Comparison of ENCODE assay signal across 29 cellular contexts in genomic region chr16:10951016-10951415, GRCh38. TPM values are rescaled to one million over a fixed set of nuclear protein-coding genes. Genes with fewer than 3 reads are reported as not detected.
A peak's percentile ranks its signal among the peaks of the same experiment; 100 is the strongest.
DNase-seq lines count a peak whose midpoint lies in the region; ATAC-seq, FAIRE-seq and TF ChIP-seq lines count a peak whose summit lies in the region.
"Had no signal": no experiment of that assay in that cellular context is flagged by ENCODE, and none has a peak within 500 bp of the region (broad histone marks: within the 10 kb centered on the region; RNA-seq: fewer than 3 reads in every experiment).

No MANE protein-coding gene starts in this region.

- 0 out of 2 replicates have a peak, but pooled peaks cover 4% of the 10 kb centered on the region for H4K20me1 ChIP-seq in GM23338 (replicated peaks; ENCODE audit: insufficient read depth)

- no peaks in the 10 kb centered on the region for H3K36me3 Mint-ChIP-seq in GM23338 (ENCODE audit: low read depth)
- no peaks in the 10 kb centered on the region for H3K36me3 Mint-ChIP-seq in glutamatergic neuron (ENCODE audit: unreplicated experiment)
- no peaks in the 10 kb centered on the region for H3K36me3 Mint-ChIP-seq in activated T-helper 17 cell treated with anti-CD3 and anti-CD28 coated beads, Interleukin-2, amount 50 U/mL, for 72 hours (ENCODE audit: low read depth)
- no peaks in the 10 kb centered on the region for H3K36me3 Mint-ChIP-seq in natural killer cell treated with Interleukin-12 subunit alpha and Interleukin-12 subunit beta and Interleukin-15 and Interleukin-18, amount 100 ng/mL, for 72 hours
- H3K36me3 Mint-ChIP-seq: activated naive CD4-positive, alpha-beta T cell treated with anti-CD3 and anti-CD28 coated beads, Interleukin-2, amount 50 U/mL, for 72 hours; immature natural killer cell; neural progenitor cell had no signal

- peaks cover 5% of the 10 kb centered on the region; the same call in 1 of the 2 replicates for H3F3A ChIP-seq in GM23338 (replicated peaks; ENCODE audit: low read depth)

- BruUV-seq in A673 (replicated peaks; lab: Mats Ljungman, UMichigan), result no TSS peak

- no peaks in the 10 kb centered on the region for H3K9me2 ChIP-seq in GM23338 (ENCODE audit: insufficient read depth)

- no peak overlapping the region for H3K4me2 ChIP-seq in GM23338
- H3K4me2 ChIP-seq: neural progenitor cell had no signal

- H3K4me3 ChIP-seq in A673 (ENCODE audit: low read depth, low read length, poor library complexity, severe bottlenecking), result no peak overlapping the region
- no peak overlapping the region for H3K4me3 ChIP-seq in GM23338
- H3K4me3 ChIP-seq: neural progenitor cell, right lobe of liver, SJCRH30, thyroid gland had no signal

- H3K4me3 Mint-ChIP-seq in GM23338 (no peak overlapping the region), glutamatergic neuron (ENCODE audit: unreplicated experiment) (peak overlapping the region; percentile 18)
- H3K4me3 Mint-ChIP-seq in activated T-helper 17 cell treated with anti-CD3 and anti-CD28 coated beads, Interleukin-2, amount 50 U/mL, for 72 hours, result no peak overlapping the region
- no peak overlapping the region for H3K4me3 Mint-ChIP-seq in natural killer cell treated with Interleukin-12 subunit alpha and Interleukin-12 subunit beta and Interleukin-15 and Interleukin-18, amount 100 ng/mL, for 72 hours
- H3K4me3 Mint-ChIP-seq: activated T-helper 1 cell treated with anti-CD3 and anti-CD28 coated beads, Interleukin-12 subunit alpha, Interleukin-12 subunit beta, Interleukin-2, Interleukin-4 antibody, amounts not matched to agents 30 ng/mL and 10 ng/mL and 1 ng/mL, durations not matched to agents 14 hours and 24 hours and 36 hours; immature natural killer cell; neural progenitor cell; stimulated activated naive CD8-positive, alpha-beta T cell treated with anti-CD3 and anti-CD28 coated beads, Interleukin-15, amount 100 ng/mL, for 72 hours had no signal

- no peaks in the 10 kb centered on the region for H3K9me3 ChIP-seq in A673 (ENCODE audit: low read depth, low read length, poor library complexity, severe bottlenecking)
- H3K9me3 ChIP-seq: right lobe of liver, SJCRH30, thyroid gland had no signal

- ATAC-seq in GM23338, result no peak
- ATAC-seq in activated T-helper 17 cell treated with anti-CD3 and anti-CD28 coated beads, Interleukin-2, amount 50 U/mL, for 72 hours (replicated peaks), result no peak
- no peak for ATAC-seq in natural killer cell treated with Interleukin-12 subunit alpha and Interleukin-12 subunit beta and Interleukin-15 and Interleukin-18, amount 100 ng/mL, for 72 hours
- ATAC-seq: activated naive CD4-positive, alpha-beta T cell treated with anti-CD3 and anti-CD28 coated beads, Interleukin-2, amount 50 U/mL, for 72 hours; HCT116; left ventricle myocardium superior; stimulated activated naive CD8-positive, alpha-beta T cell treated with anti-CD3 and anti-CD28 coated beads, Interleukin-15, amount 100 ng/mL, for 72 hours had no signal

- H3K9me3 Mint-ChIP-seq in GM23338 (no peaks in the 10 kb centered on the region), glutamatergic neuron (ENCODE audit: unreplicated experiment) (no peaks in the 10 kb centered on the region)
- H3K9me3 Mint-ChIP-seq in activated T-helper 17 cell treated with anti-CD3 and anti-CD28 coated beads, Interleukin-2, amount 50 U/mL, for 72 hours, result no peaks in the 10 kb centered on the region
- no peaks in the 10 kb centered on the region for H3K9me3 Mint-ChIP-seq in natural killer cell treated with Interleukin-12 subunit alpha and Interleukin-12 subunit beta and Interleukin-15 and Interleukin-18, amount 100 ng/mL, for 72 hours
- H3K9me3 Mint-ChIP-seq: activated naive CD4-positive, alpha-beta T cell treated with anti-CD3 and anti-CD28 coated beads, Interleukin-2, amount 50 U/mL, for 72 hours; activated T-helper 1 cell treated with anti-CD3 and anti-CD28 coated beads, Interleukin-12 subunit alpha, Interleukin-12 subunit beta, Interleukin-2, Interleukin-4 antibody, amounts not matched to agents 30 ng/mL and 10 ng/mL and 1 ng/mL, durations not matched to agents 14 hours and 24 hours and 36 hours; immature natural killer cell; neural progenitor cell; stimulated activated naive CD8-positive, alpha-beta T cell treated with anti-CD3 and anti-CD28 coated beads, Interleukin-15, amount 100 ng/mL, for 72 hours had no signal

- H3K36me3 ChIP-seq in A673 (ENCODE audit: insufficient read depth, low read length, poor library complexity, severe bottlenecking), result no peaks in the 10 kb centered on the region
- H3K36me3 ChIP-seq in GM23338 (ENCODE audit: insufficient read depth), result no peaks in the 10 kb centered on the region
- H3K36me3 ChIP-seq: neural progenitor cell, right lobe of liver, SJCRH30, thyroid gland had no signal

- H3K27me3 ChIP-seq in A673 (replicated peaks; ENCODE audit: insufficient read depth, low read depth, low read length, poor library complexity), result no peaks in the 10 kb centered on the region
- H3K27me3 ChIP-seq in GM23338 (ENCODE audit: insufficient read depth), result no peaks in the 10 kb centered on the region
- H3K27me3 ChIP-seq: neural progenitor cell, right lobe of liver, SJCRH30, thyroid gland had no signal

- intact Hi-C loops in A673 (cut with micrococcal nuclease; ENCODE audit: unreplicated experiment), result no loop called here

- POLR2A ChIA-PET in A673 (lab: Charles Lee; ENCODE audit: low non-redundant PET), result interaction anchor here (0.7 kb wide), 1 partner anchor 10 kb away, joined by 5 read pairs; no protein-coding TSS in a partner anchor

- H3K27me3 Mint-ChIP-seq in GM23338 (ENCODE audit: insufficient read depth, low read depth, poor library complexity) (peaks cover 2% of the 10 kb centered on the region), glutamatergic neuron (ENCODE audit: unreplicated experiment) (peaks cover 2% of the 10 kb centered on the region)
- no peaks in the 10 kb centered on the region for H3K27me3 Mint-ChIP-seq in activated T-helper 17 cell treated with anti-CD3 and anti-CD28 coated beads, Interleukin-2, amount 50 U/mL, for 72 hours
- no peaks in the 10 kb centered on the region for H3K27me3 Mint-ChIP-seq in natural killer cell treated with Interleukin-12 subunit alpha and Interleukin-12 subunit beta and Interleukin-15 and Interleukin-18, amount 100 ng/mL, for 72 hours
- H3K27me3 Mint-ChIP-seq: stimulated activated naive CD8-positive, alpha-beta T cell treated with anti-CD3 and anti-CD28 coated beads, Interleukin-15, amount 100 ng/mL, for 72 hours had no signal

- H3K27ac Mint-ChIP-seq in GM23338 (no peak overlapping the region), glutamatergic neuron (ENCODE audit: unreplicated experiment) (peak overlapping the region; percentile 78)
- H3K27ac Mint-ChIP-seq in activated T-helper 17 cell treated with anti-CD3 and anti-CD28 coated beads, Interleukin-2, amount 50 U/mL, for 72 hours, result no peak overlapping the region
- peak overlapping the region in 1 of 2 donors; percentile 19 for H3K27ac Mint-ChIP-seq in natural killer cell treated with Interleukin-12 subunit alpha and Interleukin-12 subunit beta and Interleukin-15 and Interleukin-18, amount 100 ng/mL, for 72 hours
- H3K27ac Mint-ChIP-seq: activated T-helper 1 cell treated with anti-CD3 and anti-CD28 coated beads, Interleukin-12 subunit alpha, Interleukin-12 subunit beta, Interleukin-2, Interleukin-4 antibody, amounts not matched to agents 30 ng/mL and 10 ng/mL and 1 ng/mL, durations not matched to agents 14 hours and 24 hours and 36 hours; neural progenitor cell had no signal

- DNase-seq in A673 (ENCODE audit: low spot score), result peak; percentile 52
- DNase-seq in GM23338 (ENCODE audit: low spot score), result no peak
- DNase-seq in amniotic epithelial cell (ENCODE audit: low read depth), result peak; percentile 35
- DNase-seq in glutamatergic neuron, result no peak
- no peak for DNase-seq in midbrain (lab: John Stamatoyannopoulos, UW)
- no peak for DNase-seq in natural killer cell treated with Interleukin-12 subunit alpha and Interleukin-12 subunit beta and Interleukin-15 and Interleukin-18, amount 100 ng/mL, for 72 hours (ENCODE audit: low spot score)
- DNase-seq in GM19239 (ENCODE audit: insufficient read length, low spot score), result no peak
- DNase-seq: aorta; hippocampal formation; immature natural killer cell; left ventricle myocardium superior; NCI-H1105; NCI-H1930; NCI-H510A; posterior cingulate gyrus; right lobe of liver; SJCRH30; stimulated activated CD4-positive, alpha-beta T cell treated with anti-CD3 and anti-CD28 coated beads, Interleukin-12 subunit alpha, Interleukin-12 subunit beta, amount 100 ng/mL, for 4 hours; stimulated activated CD4-positive, alpha-beta T cell treated with anti-CD3 and anti-CD28 coated beads, Interleukin-4, amount 100 ng/mL, for 24 hours; stimulated activated naive CD8-positive, alpha-beta T cell treated with anti-CD3 and anti-CD28 coated beads, Interleukin-15, amount 100 ng/mL, for 72 hours; thyroid gland had no signal

- no peak for FAIRE-seq in GM19239 (lab: Jason Lieb, UNC)
- FAIRE-seq: frontal cortex, RCC 7860 had no signal

- no peak overlapping the region for H3K27ac ChIP-seq in A673 (ENCODE audit: low read depth, low read length, poor library complexity, severe bottlenecking)
- peak overlapping the region; percentile 26; the same call in 1 of the 2 replicates for H3K27ac ChIP-seq in GM23338 (ENCODE audit: low read depth)
- H3K27ac ChIP-seq: C4-2B, neural progenitor cell, right lobe of liver, SJCRH30, thyroid gland had no signal

- peaks cover 60% of the 10 kb centered on the region for H3K79me2 ChIP-seq in GM23338 (replicated peaks; ENCODE audit: insufficient read depth)

- H3K4me1 Mint-ChIP-seq in GM23338 (peaks cover 46% of the 10 kb centered on the region), glutamatergic neuron (ENCODE audit: low read depth, unreplicated experiment) (peaks cover 36% of the 10 kb centered on the region)
- peaks cover 28% of the 10 kb centered on the region for H3K4me1 Mint-ChIP-seq in activated T-helper 17 cell treated with anti-CD3 and anti-CD28 coated beads, Interleukin-2, amount 50 U/mL, for 72 hours
- peaks cover 40 to 45% of the 10 kb centered on the region in 2 donors for H3K4me1 Mint-ChIP-seq in natural killer cell treated with Interleukin-12 subunit alpha and Interleukin-12 subunit beta and Interleukin-15 and Interleukin-18, amount 100 ng/mL, for 72 hours (ENCODE audit: low read depth in 2 of 2)

- no peak for TF ChIP-seq CTCF in A673 (conservative IDR thresholded peaks at IDR 0.05; ENCODE audit: low read depth, low read length)
- TF ChIP-seq CTCF in GM23338 (conservative IDR thresholded peaks at IDR 0.05; ENCODE audit: low read depth in 2 of 2), result no peak
- TF ChIP-seq CTCF in glutamatergic neuron (IDR thresholded peaks at IDR 0.05; ENCODE audit: partially characterized antibody, unreplicated experiment), result no peak

- H3K4me1 ChIP-seq in A673 (ENCODE audit: insufficient read depth, low read length, poor library complexity, severe bottlenecking), result peaks cover 36% of the 10 kb centered on the region
- H3K4me1 ChIP-seq in GM23338 (ENCODE audit: insufficient read depth), result peaks cover 41% of the 10 kb centered on the region
- H3K4me1 ChIP-seq: SJCRH30 had no signal

- no peak overlapping the region for H2AFZ ChIP-seq in GM23338
- H2AFZ ChIP-seq: neural progenitor cell had no signal

- CTCF ChIA-PET in A673 (lab: Charles Lee), result interaction anchor here (0.9 kb wide), 1 partner anchor 305 kb away, joined by 10 read pairs; the partner anchor contains the start of gene SOCS1

RNA-seq across cellular contexts. Expression of gene CLEC16A, which starts 6.7 kb away (rescaled TPM):
- total RNA-seq in A673 (2021) (21.3 and 23.4 TPM in 2 replicates), glutamatergic neuron (ENCODE audit: unreplicated experiment) (43.0 TPM)
- 17.3 and 24.1 TPM in 2 replicates for total RNA-seq in GM23338 (2014; rRNA removed; shearing (Covaris generic))
- 8.4 and 9.9 TPM in 2 replicates for polyA plus RNA-seq in GM23338 (2016; fragmentation: Nextera tagmentation; extraction: Ambion mirVana)
- total RNA-seq in activated T-helper 17 cell treated with anti-CD3 and anti-CD28 coated beads, Interleukin-2, amount 50 U/mL, for 72 hours, result 10 to 100 TPM; 24.3 to 24.8 TPM
- total RNA-seq in natural killer cell treated with Interleukin-12 subunit alpha and Interleukin-12 subunit beta and Interleukin-15 and Interleukin-18, amount 100 ng/mL, for 72 hours, result 10 to 100 TPM; 42.5 to 60.2 TPM

RNA-seq across cellular contexts. Expression of gene DEXI, which starts 8.7 kb away (rescaled TPM):
- total RNA-seq in A673 (2021), result 30.7 and 31.6 TPM in 2 replicates
- 56.5 and 58.2 TPM in 2 replicates for total RNA-seq in GM23338 (2014; rRNA removed; shearing (Covaris generic))
- polyA plus RNA-seq in GM23338 (2016; fragmentation: Nextera tagmentation; extraction: Ambion mirVana), result 25.7 and 26.5 TPM in 2 replicates
- total RNA-seq in glutamatergic neuron (ENCODE audit: unreplicated experiment), result 37.3 TPM
- total RNA-seq in activated T-helper 17 cell treated with anti-CD3 and anti-CD28 coated beads, Interleukin-2, amount 50 U/mL, for 72 hours, result 10 to 100 TPM; 22.6 to 24.6 TPM
- total RNA-seq in natural killer cell treated with Interleukin-12 subunit alpha and Interleukin-12 subunit beta and Interleukin-15 and Interleukin-18, amount 100 ng/mL, for 72 hours, result 10 to 100 TPM; 20.7 to 36.3 TPM

Comparison
In these comparisons a context has a peak if more than half of its experiments do, and no peak if none do; other contexts are left out.
1. DNase-seq: peak in A673 (single experiment) and amniotic epithelial cell (single experiment); none in GM23338 (single experiment), glutamatergic neuron (single experiment), midbrain (single experiment), natural killer cell treated with Interleukin-12 subunit alpha and Interleukin-12 subunit beta and Interleukin-15 and Interleukin-18, amount 100 ng/mL, for 72 hours (single experiment) and GM19239 (single experiment).